8 cellular contexts compared by ENCODE assay signal in the genomic region with DNA sequence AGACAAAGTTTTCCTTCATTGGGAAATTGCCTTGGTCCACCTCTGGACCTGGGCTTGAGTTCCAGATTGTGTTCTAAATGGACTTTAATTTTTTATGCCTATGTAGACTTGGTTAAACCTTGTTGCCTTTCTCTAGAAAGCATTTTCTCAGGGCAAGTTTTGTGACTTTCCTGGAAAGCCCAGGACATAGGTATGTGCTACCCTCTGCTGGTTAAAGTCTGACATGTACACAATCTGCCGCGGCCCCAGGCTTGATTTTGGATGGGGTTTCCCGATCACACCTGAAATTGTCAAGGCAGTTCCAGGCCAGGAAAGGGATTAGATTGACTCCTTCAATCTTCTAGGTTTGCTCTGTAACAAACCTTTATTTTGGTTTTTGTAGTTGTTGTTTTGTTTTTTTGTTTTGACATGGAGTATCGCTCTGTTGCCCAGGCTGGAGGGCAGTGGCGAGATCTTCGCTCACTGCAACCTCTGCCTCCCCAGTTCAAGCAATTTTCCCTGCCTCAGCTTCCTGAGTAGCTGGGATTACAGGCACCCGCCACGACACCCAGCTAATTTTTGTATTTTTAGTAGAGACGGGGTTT. TPM values are rescaled to one million over a fixed set of nuclear protein-coding genes. Genes with fewer than 3 reads are reported as not detected.
A peak's percentile ranks its signal among the peaks of the same experiment; 100 is the strongest.
DNase-seq lines count a peak whose midpoint lies in the region; ATAC-seq and TF ChIP-seq lines count a peak whose summit lies in the region.

No MANE protein-coding gene starts in this region.

- H3K4me1 ChIP-seq in lung (ENCODE audit: control insufficient read depth in 2 of 2, insufficient read depth in 2 of 2, low read length in 2 of 2) (no peaks in the 10 kb centered on the region), thyroid gland (peaks cover 0 to 3% of the 10 kb centered on the region in 2 donors)

- ATAC-seq in lung (ENCODE audit: insufficient read depth, low FRiP score), result no peak
- no peak for ATAC-seq in HG03095 (IDR thresholded peaks at IDR 0.05; ENCODE audit: unreplicated experiment)

- H3K27ac ChIP-seq in dorsolateral prefrontal cortex (no peak overlapping the region), lung (ENCODE audit: low read depth in 1 of 2, low read length in 1 of 2) (no peak overlapping the region), thyroid gland (no peak overlapping the region)

- no peaks in the 10 kb centered on the region for H3K9me3 ChIP-seq in lung (ENCODE audit: control insufficient read depth in 2 of 2, insufficient read depth in 1 of 2, low read length in 1 of 2)
- no peaks in the 10 kb centered on the region for H3K9me3 ChIP-seq in thyroid gland

- no peak for TF ChIP-seq POLR2A in thyroid gland (IDR thresholded peaks at IDR 0.05)

- 44 to 50% methylated on average over 7 to 9 of the region's 9 CpGs for WGBS in lung, 2 donors
- 39 to 45% methylated on average over 9 of the region's 9 CpGs for WGBS in thyroid gland, 2 donors

- H3K4me3 ChIP-seq in dorsolateral prefrontal cortex (no peak overlapping the region), lung (no peak overlapping the region), thyroid gland (replicated peaks in 1 of 3) (no peak overlapping the region)

- TF ChIP-seq CTCF in GM12873 (IDR thresholded peaks at IDR 0.05; ENCODE audit: insufficient read depth, low read depth, low read length, missing control alignments), result peak; percentile 67
- peak; percentile 75 for TF ChIP-seq CTCF in LNCAP (IDR thresholded peaks at IDR 0.05)
- peak in 54 of 56 donors; percentile 35 to 75 (median 59) for TF ChIP-seq CTCF in dorsolateral prefrontal cortex (IDR thresholded peaks at IDR 0.05 in 54 of 56, conservative IDR thresholded peaks at IDR 0.05 in 2 of 56; ENCODE audit: low read depth in 1 of 56, partially characterized antibody in 56 of 56)
- TF ChIP-seq CTCF in lung (IDR thresholded peaks at IDR 0.05; ENCODE audit: control extremely low read depth, extremely low read depth), result peak; percentile 43
- peak; percentile 38 to 87 (median 58) for TF ChIP-seq CTCF in thyroid gland (IDR thresholded peaks at IDR 0.05)

- intact Hi-C loops in dorsolateral prefrontal cortex (cut with DNase I) (loop anchor here (2.0 to 5.0 kb wide), 2 partner anchors 78 to 81 kb away; no protein-coding TSS in a partner anchor), thyroid gland (cut with DNase I) (loop anchor here (2.0 kb wide), 1 partner anchor 80 kb away; no protein-coding TSS in a partner anchor)

- H3K36me3 ChIP-seq in lung (ENCODE audit: control insufficient read depth in 2 of 2, insufficient read depth in 2 of 2, low read length in 2 of 2), result no peaks in the 10 kb centered on the region
- no peaks in the 10 kb centered on the region for H3K36me3 ChIP-seq in thyroid gland

- H3K27me3 ChIP-seq in dorsolateral prefrontal cortex (no peaks in the 10 kb centered on the region), lung (ENCODE audit: control insufficient read depth, insufficient read depth) (no peaks in the 10 kb centered on the region), thyroid gland (no peaks in the 10 kb centered on the region)

- DNase-seq in AG08396 (ENCODE audit: low spot score) (peak; percentile 60), T-helper 9 cell (peak; percentile 4), dorsolateral prefrontal cortex (peak in 2 of 10 donors; percentile 7 to 9), lung (ENCODE audit: low spot score) (no peak), thyroid gland (peak; percentile 37 to 49)

RNA-seq across cellular contexts. Expression of gene AKR1B10, which starts 14.1 kb away (rescaled TPM):
- under 1 TPM in 1 of 120 experiments, not detected in 119; 0.72 TPM for total RNA-seq in dorsolateral prefrontal cortex
- total RNA-seq in lung, result under 1 TPM in 1 of 2 donors, not detected in 1; 0.52 TPM
- 1 to 10 TPM in 1 of 2 donors, under 1 TPM in 1; 0.26 to 1.7 TPM for polyA plus RNA-seq in lung
- total RNA-seq in thyroid gland, result 1 to 10 TPM in 2 of 4 donors, under 1 TPM in 2; 0.42 to 5.3 (median 0.90) TPM

RNA-seq across cellular contexts. Expression of gene AKR1B15, which starts 35.6 kb away (rescaled TPM):
- total RNA-seq in dorsolateral prefrontal cortex, result not detected
- total RNA-seq in lung, result not detected
- polyA plus RNA-seq in lung, result not detected
- total RNA-seq in thyroid gland, result 1 to 10 TPM in 1 of 4 donors, under 1 TPM in 1, not detected in 2; 0.56 to 1.2 TPM

RNA-seq across cellular contexts. Expression of gene AKR1B1, which starts 54.4 kb away (rescaled TPM):
- total RNA-seq in dorsolateral prefrontal cortex (100 to 1,000 TPM in 73 of 120 experiments, 10 to 100 TPM in 47; 77.9 to 140 (median 103) TPM), lung (10 to 100 TPM; 27.0 to 76.0 TPM), thyroid gland (100 to 1,000 TPM in 1 of 4 donors, 10 to 100 TPM in 3; 39.4 to 103 (median 63.0) TPM)
- polyA plus RNA-seq in lung, result 10 to 100 TPM; 41.2 to 51.7 TPM
